3 cellular contexts compared by ENCODE assay signal in the genomic region with DNA sequence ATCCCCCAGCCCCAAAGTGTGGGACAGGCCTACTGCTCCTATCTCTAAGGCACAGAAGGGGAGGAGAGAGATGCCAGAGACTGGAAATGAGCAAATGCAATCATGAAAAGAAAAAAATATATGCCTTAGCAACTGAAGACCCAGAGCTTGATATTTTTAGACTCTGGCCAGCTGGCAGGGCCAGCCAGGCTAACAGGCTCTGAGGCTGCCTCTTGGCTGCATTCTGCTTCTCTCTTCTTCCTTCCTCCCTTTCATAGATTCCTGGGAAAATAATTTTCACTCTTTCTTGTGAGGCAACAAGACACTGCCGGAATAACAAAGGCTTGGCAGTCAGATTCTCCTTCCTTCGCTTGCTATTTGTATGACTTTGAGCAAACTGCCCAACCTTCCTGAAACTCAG.
TF ChIP-seq lines count a peak whose summit lies in the region.

No MANE protein-coding gene starts in this region.

TF ChIP-seq in SK-N-SH, 30 proteins besides CTCF, POLR2A, EP300 and RAD21:
- TF ChIP-seq, protein P1, sequence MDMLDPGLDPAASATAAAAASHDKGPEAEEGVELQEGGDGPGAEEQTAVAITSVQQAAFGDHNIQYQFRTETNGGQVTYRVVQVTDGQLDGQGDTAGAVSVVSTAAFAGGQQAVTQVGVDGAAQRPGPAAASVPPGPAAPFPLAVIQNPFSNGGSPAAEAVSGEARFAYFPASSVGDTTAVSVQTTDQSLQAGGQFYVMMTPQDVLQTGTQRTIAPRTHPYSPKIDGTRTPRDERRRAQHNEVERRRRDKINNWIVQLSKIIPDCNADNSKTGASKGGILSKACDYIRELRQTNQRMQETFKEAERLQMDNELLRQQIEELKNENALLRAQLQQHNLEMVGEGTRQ (IDR thresholded peaks at IDR 0.05; ENCODE audit: borderline replicate concordance, low read depth, low read length), result no peak
- TF ChIP-seq, protein P2, sequence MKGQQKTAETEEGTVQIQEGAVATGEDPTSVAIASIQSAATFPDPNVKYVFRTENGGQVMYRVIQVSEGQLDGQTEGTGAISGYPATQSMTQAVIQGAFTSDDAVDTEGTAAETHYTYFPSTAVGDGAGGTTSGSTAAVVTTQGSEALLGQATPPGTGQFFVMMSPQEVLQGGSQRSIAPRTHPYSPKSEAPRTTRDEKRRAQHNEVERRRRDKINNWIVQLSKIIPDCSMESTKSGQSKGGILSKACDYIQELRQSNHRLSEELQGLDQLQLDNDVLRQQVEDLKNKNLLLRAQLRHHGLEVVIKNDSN (IDR thresholded peaks at IDR 0.05; ENCODE audit: borderline replicate concordance, low read depth), result no peak
- TF ChIP-seq POLR2AphosphoS5 (IDR thresholded peaks at IDR 0.05; ENCODE audit: low read depth, low read length) (no peak), FOXM1 (IDR thresholded peaks at IDR 0.05; ENCODE audit: low read depth) (no peak), NRF1 (IDR thresholded peaks at IDR 0.05; ENCODE audit: low read depth, low read length) (no peak), MXI1 (IDR thresholded peaks at IDR 0.05; ENCODE audit: low read depth, low read length) (no peak), TCF12 (IDR thresholded peaks at IDR 0.05) (no peak), GABPA (IDR thresholded peaks at IDR 0.05; ENCODE audit: low read depth) (no peak), SIN3A (IDR thresholded peaks at IDR 0.05; ENCODE audit: borderline replicate concordance, low read depth, low read length) (no peak), RCOR1 (IDR thresholded peaks at IDR 0.05; ENCODE audit: low read length) (no peak), FOXJ3 (CRISPR knock-in tag; IDR thresholded peaks at IDR 0.05) (no peak)
- TF ChIP-seq, protein P3, sequence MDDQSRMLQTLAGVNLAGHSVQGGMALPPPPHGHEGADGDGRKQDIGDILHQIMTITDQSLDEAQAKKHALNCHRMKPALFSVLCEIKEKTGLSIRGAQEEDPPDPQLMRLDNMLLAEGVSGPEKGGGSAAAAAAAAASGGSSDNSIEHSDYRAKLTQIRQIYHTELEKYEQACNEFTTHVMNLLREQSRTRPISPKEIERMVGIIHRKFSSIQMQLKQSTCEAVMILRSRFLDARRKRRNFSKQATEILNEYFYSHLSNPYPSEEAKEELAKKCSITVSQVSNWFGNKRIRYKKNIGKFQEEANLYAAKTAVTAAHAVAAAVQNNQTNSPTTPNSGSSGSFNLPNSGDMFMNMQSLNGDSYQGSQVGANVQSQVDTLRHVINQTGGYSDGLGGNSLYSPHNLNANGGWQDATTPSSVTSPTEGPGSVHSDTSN (IDR thresholded peaks at IDR 0.05), result no peak

TF ChIP-seq in SK-N-SH treated with all-trans-retinoic acid at 6 μM for 48 hours, 23 proteins besides CTCF, POLR2A, EP300 and RAD21 (continued from another document):
- TF ChIP-seq, protein P4, sequence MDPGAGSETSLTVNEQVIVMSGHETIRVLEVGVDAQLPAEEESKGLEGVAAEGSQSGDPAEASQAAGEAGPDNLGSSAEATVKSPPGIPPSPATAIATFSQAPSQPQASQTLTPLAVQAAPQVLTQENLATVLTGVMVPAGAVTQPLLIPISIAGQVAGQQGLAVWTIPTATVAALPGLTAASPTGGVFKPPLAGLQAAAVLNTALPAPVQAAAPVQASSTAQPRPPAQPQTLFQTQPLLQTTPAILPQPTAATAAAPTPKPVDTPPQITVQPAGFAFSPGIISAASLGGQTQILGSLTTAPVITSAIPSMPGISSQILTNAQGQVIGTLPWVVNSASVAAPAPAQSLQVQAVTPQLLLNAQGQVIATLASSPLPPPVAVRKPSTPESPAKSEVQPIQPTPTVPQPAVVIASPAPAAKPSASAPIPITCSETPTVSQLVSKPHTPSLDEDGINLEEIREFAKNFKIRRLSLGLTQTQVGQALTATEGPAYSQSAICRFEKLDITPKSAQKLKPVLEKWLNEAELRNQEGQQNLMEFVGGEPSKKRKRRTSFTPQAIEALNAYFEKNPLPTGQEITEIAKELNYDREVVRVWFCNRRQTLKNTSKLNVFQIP (CRISPR knock-in tag; IDR thresholded peaks at IDR 0.05; ENCODE audit: borderline replicate concordance, low read depth), result no peak
- TF ChIP-seq, protein P5, sequence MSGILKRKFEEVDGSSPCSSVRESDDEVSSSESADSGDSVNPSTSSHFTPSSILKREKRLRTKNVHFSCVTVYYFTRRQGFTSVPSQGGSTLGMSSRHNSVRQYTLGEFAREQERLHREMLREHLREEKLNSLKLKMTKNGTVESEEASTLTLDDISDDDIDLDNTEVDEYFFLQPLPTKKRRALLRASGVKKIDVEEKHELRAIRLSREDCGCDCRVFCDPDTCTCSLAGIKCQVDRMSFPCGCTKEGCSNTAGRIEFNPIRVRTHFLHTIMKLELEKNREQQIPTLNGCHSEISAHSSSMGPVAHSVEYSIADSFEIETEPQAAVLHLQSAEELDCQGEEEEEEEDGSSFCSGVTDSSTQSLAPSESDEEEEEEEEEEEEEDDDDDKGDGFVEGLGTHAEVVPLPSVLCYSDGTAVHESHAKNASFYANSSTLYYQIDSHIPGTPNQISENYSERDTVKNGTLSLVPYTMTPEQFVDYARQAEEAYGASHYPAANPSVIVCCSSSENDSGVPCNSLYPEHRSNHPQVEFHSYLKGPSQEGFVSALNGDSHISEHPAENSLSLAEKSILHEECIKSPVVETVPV (CRISPR knock-in tag; IDR thresholded peaks at IDR 0.05), result no peak
- TF ChIP-seq TOX (CRISPR knock-in tag; IDR thresholded peaks at IDR 0.05; ENCODE audit: borderline replicate concordance), result no peak
- no peak for TF ChIP-seq ESRRG (CRISPR knock-in tag; IDR thresholded peaks at IDR 0.05)
- TF ChIP-seq OSR1 (CRISPR knock-in tag; IDR thresholded peaks at IDR 0.05), result no peak
- no peak for TF ChIP-seq TCF4 (CRISPR knock-in tag; IDR thresholded peaks at IDR 0.05; ENCODE audit: borderline replicate concordance)
- no peak for TF ChIP-seq ZNF565 (CRISPR knock-in tag; conservative IDR thresholded peaks at IDR 0.05; ENCODE audit: low read depth)
- TF ChIP-seq, protein P6, sequence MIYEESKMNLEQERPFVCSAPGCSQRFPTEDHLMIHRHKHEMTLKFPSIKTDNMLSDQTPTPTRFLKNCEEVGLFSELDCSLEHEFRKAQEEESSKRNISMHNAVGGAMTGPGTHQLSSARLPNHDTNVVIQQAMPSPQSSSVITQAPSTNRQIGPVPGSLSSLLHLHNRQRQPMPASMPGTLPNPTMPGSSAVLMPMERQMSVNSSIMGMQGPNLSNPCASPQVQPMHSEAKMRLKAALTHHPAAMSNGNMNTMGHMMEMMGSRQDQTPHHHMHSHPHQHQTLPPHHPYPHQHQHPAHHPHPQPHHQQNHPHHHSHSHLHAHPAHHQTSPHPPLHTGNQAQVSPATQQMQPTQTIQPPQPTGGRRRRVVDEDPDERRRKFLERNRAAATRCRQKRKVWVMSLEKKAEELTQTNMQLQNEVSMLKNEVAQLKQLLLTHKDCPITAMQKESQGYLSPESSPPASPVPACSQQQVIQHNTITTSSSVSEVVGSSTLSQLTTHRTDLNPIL (CRISPR knock-in tag; IDR thresholded peaks at IDR 0.05; ENCODE audit: low read depth), result no peak
TF ChIP-seq in SK-N-SH treated with all-trans-retinoic acid at 6 μM for 48 hours: peak in this region for 0.

TF ChIP-seq in H1, 55 proteins besides CTCF, POLR2A, EP300 and RAD21 (continued from another document):
- TF ChIP-seq SIX5 (IDR thresholded peaks at IDR 0.05; ENCODE audit: low read depth, low read length), result no peak
- TF ChIP-seq HDAC6 (IDR thresholded peaks at IDR 0.05; ENCODE audit: low read depth, low read length), result no peak
- TF ChIP-seq KDM1A (IDR thresholded peaks at IDR 0.05; ENCODE audit: borderline replicate concordance, low read length), result no peak
- TF ChIP-seq BRCA1 (IDR thresholded peaks at IDR 0.05; ENCODE audit: low read depth, low read length), result no peak
- TF ChIP-seq JUND (IDR thresholded peaks at IDR 0.05; ENCODE audit: low read length), result no peak
- TF ChIP-seq POU5F1 (IDR thresholded peaks at IDR 0.05; ENCODE audit: low read depth, low read length), result no peak
- TF ChIP-seq SAP30 (IDR thresholded peaks at IDR 0.05; ENCODE audit: insufficient read depth, insufficient replicate concordance, low read length), result no peak
- TF ChIP-seq EGR1 (IDR thresholded peaks at IDR 0.05; ENCODE audit: borderline replicate concordance, low read depth, low read length), result no peak
